In the genomic region with DNA sequence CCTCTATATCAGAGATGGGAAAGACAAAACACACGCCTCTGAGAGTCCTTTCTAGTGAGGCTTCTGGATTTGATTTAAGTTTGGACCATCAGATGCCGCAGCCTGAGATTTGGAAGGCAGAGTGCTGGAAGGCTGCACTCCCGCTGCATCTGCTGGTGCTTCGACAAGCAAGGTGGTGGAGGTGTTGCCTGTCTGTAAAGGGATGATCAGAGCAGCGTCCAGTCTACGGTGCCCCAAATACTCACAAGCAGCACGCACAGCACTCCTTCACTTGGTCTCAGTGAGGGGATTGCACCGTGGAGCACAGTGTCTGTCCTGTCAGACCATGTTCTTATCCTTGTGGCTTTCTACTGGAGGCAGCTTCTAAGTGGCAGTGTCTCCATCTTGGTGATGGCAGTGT, we compare ENCODE assay signal across 24 cellular contexts.
DNase-seq lines count a peak whose midpoint lies in the region; ATAC-seq and TF ChIP-seq lines count a peak whose summit lies in the region.
"Had no signal": no experiment of that assay in that cellular context is flagged by ENCODE, and none has a peak within 500 bp of the region (broad histone marks: within the 10 kb centered on the region; RNA-seq: fewer than 3 reads in every experiment).

No MANE protein-coding gene starts in this region.

- H3K27ac Mint-ChIP-seq in endodermal cell: no peak overlapping the region
- H3K27ac Mint-ChIP-seq: CD4-positive, alpha-beta T cell; CD8-positive, alpha-beta memory T cell; HFFc6 had no signal

- H3K9me3 ChIP-seq in endodermal cell (ENCODE audit: control insufficient read depth, low read length) (no peaks in the 10 kb centered on the region), testis (no peaks in the 10 kb centered on the region), MM.1S (replicated peaks; ENCODE audit: insufficient read depth, low read length) (no peaks in the 10 kb centered on the region)
- H3K9me3 ChIP-seq: A549, BE2C, HAP-1 had no signal

- no peak for ATAC-seq in left colon
- ATAC-seq: GM12878 had no signal

- H3K27me3 ChIP-seq in endodermal cell (ENCODE audit: control insufficient read depth, insufficient read depth, low read length, poor library complexity, severe bottlenecking) (no peaks in the 10 kb centered on the region), testis (no peaks in the 10 kb centered on the region), MM.1S (replicated peaks; ENCODE audit: insufficient read depth, low read length) (no peaks in the 10 kb centered on the region)
- H3K27me3 ChIP-seq: BE2C; BLaER1 treated with 17β-estradiol and CSF1 and Interleukin-3, amounts not matched to agents 10 nM and 100 nM had no signal

- H3K4me3 ChIP-seq in endodermal cell (ENCODE audit: low read length) (no peak overlapping the region), testis (no peak overlapping the region), MM.1S (ENCODE audit: low read length) (no peak overlapping the region)
- H3K4me3 ChIP-seq: A549; BLaER1 treated with 17β-estradiol and CSF1 and Interleukin-3, amounts not matched to agents 10 nM and 100 nM; GM12878; GM23248; HAP-1 had no signal

- H3K79me2 ChIP-seq in MM.1S (ENCODE audit: low read length): no peaks in the 10 kb centered on the region

- H3K9ac ChIP-seq in endodermal cell (ENCODE audit: extremely low read depth, low read length, poor library complexity, severe bottlenecking): no peak overlapping the region
- H3K9ac ChIP-seq in MM.1S (ENCODE audit: low read length): no peak overlapping the region
- H3K9ac ChIP-seq: BLaER1 treated with 17β-estradiol and CSF1 and Interleukin-3, amounts not matched to agents 10 nM and 100 nM; GM23248 had no signal

- H3K27ac ChIP-seq in endodermal cell (ENCODE audit: low read depth, low read length): no peak overlapping the region
- H3K27ac ChIP-seq in testis: no peak overlapping the region
- H3K27ac ChIP-seq in MM.1S (ENCODE audit: low read length): no peak overlapping the region
- H3K27ac ChIP-seq: 22Rv1; A549; BLaER1 treated with 17β-estradiol and CSF1 and Interleukin-3, amounts not matched to agents 10 nM and 100 nM; GM23248 had no signal

- intact Hi-C loops in testis (cut with DNase I; ENCODE audit: low total_unique reads) (no loop called here), left colon (cut with DNase I, micrococcal nuclease) (no loop called here)

- TF ChIP-seq CTCF in endodermal cell (conservative IDR thresholded peaks at IDR 0.05): no peak
- no peak for TF ChIP-seq CTCF in testis (IDR thresholded peaks at IDR 0.05)
- TF ChIP-seq CTCF in MM.1S (IDR thresholded peaks at IDR 0.05; ENCODE audit: low read length): no peak

- H3K4me3 Mint-ChIP-seq in endodermal cell: no peak overlapping the region
- H3K4me3 Mint-ChIP-seq: CD14-positive monocyte; CD4-positive, alpha-beta T cell; CD8-positive, alpha-beta memory T cell; HFFc6 had no signal

- H3K36me3 ChIP-seq in endodermal cell (ENCODE audit: control insufficient read depth, insufficient read depth, low read length): no peaks in the 10 kb centered on the region
- H3K36me3 ChIP-seq in testis (ENCODE audit: low read depth, missing control alignments): no peaks in the 10 kb centered on the region
- H3K36me3 ChIP-seq in MM.1S (replicated peaks; ENCODE audit: insufficient read depth, low read length): no peaks in the 10 kb centered on the region
- H3K36me3 ChIP-seq: BE2C; BLaER1 treated with 17β-estradiol and CSF1 and Interleukin-3, amounts not matched to agents 10 nM and 100 nM; HAP-1 had no signal

- H3F3A ChIP-seq in MM.1S (ENCODE audit: insufficient read depth, low read length): no peaks in the 10 kb centered on the region

- H3K36me3 Mint-ChIP-seq in endodermal cell (ENCODE audit: low read depth): no peaks in the 10 kb centered on the region
- H3K36me3 Mint-ChIP-seq: CD14-positive monocyte; CD8-positive, alpha-beta memory T cell had no signal

- DNase-seq in activated CD8-positive, alpha-beta memory T cell treated with anti-CD3 and anti-CD28 coated beads for 24 hours: peak; percentile 37
- no peak for DNase-seq in activated CD8-positive, alpha-beta memory T cell treated with anti-CD3 and anti-CD28 coated beads, Interleukin-2, amount 50 U/mL, for 48 hours
- DNase-seq in endodermal cell (peak; percentile 32), testis (peak; percentile 4), left colon (no peak), MM.1S (no peak), NCI-H1105 treated with DMSO at 0.1 percent for 48 hours (lab: John Stamatoyannopoulos, UW) (no peak)
- DNase-seq: ACHN; AML-193; BE2C; CD4-positive, alpha-beta T cell; CD8-positive, alpha-beta memory T cell; DMS 273 treated with DMSO at 0.1 percent for 48 hours; DMS79; EL; GDM1; GM23248; HFFc6 had no signal

- H3K27me3 Mint-ChIP-seq in endodermal cell (ENCODE audit: insufficient read depth): peaks cover 2% of the 10 kb centered on the region
- H3K27me3 Mint-ChIP-seq: CD4-positive, alpha-beta T cell had no signal

- no peaks in the 10 kb centered on the region for H4K20me1 ChIP-seq in MM.1S (ENCODE audit: insufficient read depth, low read length)
- H4K20me1 ChIP-seq: BLaER1 treated with 17β-estradiol and CSF1 and Interleukin-3, amounts not matched to agents 10 nM and 100 nM had no signal

- no peak overlapping the region for H2AFZ ChIP-seq in MM.1S (ENCODE audit: low read length)
- H2AFZ ChIP-seq: GM23248 had no signal

- H3K4me1 ChIP-seq in endodermal cell (ENCODE audit: control insufficient read depth, insufficient read depth, low read length) (no peaks in the 10 kb centered on the region), testis (no peaks in the 10 kb centered on the region), MM.1S (ENCODE audit: low read length) (no peaks in the 10 kb centered on the region)
- H3K4me1 ChIP-seq: A549, BE2C, HAP-1 had no signal

- TF ChIP-seq POLR2A in testis (IDR thresholded peaks at IDR 0.05): no peak

- no peak overlapping the region for H3K4me2 ChIP-seq in MM.1S (ENCODE audit: low read depth, low read length)
- H3K4me2 ChIP-seq: A549; BLaER1 treated with 17β-estradiol and CSF1 and Interleukin-3, amounts not matched to agents 10 nM and 100 nM had no signal

- peaks cover 2% of the 10 kb centered on the region for H3K9me3 Mint-ChIP-seq in endodermal cell

- 92 to 100% methylated on average over 2 to 8 of the region's 8 CpGs for WGBS in endodermal cell (ENCODE audit: insufficient coverage in 1 of 2, insufficient read length in 1 of 2), 2 experiments
- WGBS in testis, 2 donors: 97 to 98% methylated on average over 8 of the region's 8 CpGs

- H3K4me1 Mint-ChIP-seq in endodermal cell: no peaks in the 10 kb centered on the region

- no peaks in the 10 kb centered on the region for H3K9me2 ChIP-seq in MM.1S (replicated peaks; ENCODE audit: insufficient read depth, low read length)

Comparison
In these comparisons a context has a peak if more than half of its experiments do, and no peak if none do; other contexts are left out.
1. DNase-seq: peak in activated CD8-positive, alpha-beta memory T cell treated with anti-CD3 and anti-CD28 coated beads for 24 hours (single experiment), endodermal cell (single experiment) and testis (single experiment); none in activated CD8-positive, alpha-beta memory T cell treated with anti-CD3 and anti-CD28 coated beads, Interleukin-2, amount 50 U/mL, for 48 hours (single experiment), left colon (0 of 2), MM.1S (single experiment) and NCI-H1105 treated with DMSO at 0.1 percent for 48 hours (single experiment).